Comparison of ENCODE assay signal across 8 cellular contexts in genomic region chr1:23745515-23745914, GRCh38. TPM values are rescaled to one million over a fixed set of nuclear protein-coding genes. Genes with fewer than 3 reads are reported as not detected.
A peak's percentile ranks its signal among the peaks of the same experiment; 100 is the strongest.
DNase-seq lines count a peak whose midpoint lies in the region; ATAC-seq and TF ChIP-seq lines count a peak whose summit lies in the region.

No MANE protein-coding gene starts in this region.

- no peak overlapping the region for H3K4me3 ChIP-seq in left ventricle myocardium inferior
- peak overlapping the region in 1 of 10 donors; percentile 87 for H3K4me3 ChIP-seq in heart right ventricle
- no peak overlapping the region for H3K4me3 ChIP-seq in body of pancreas
- H3K4me3 ChIP-seq in naive thymus-derived CD4-positive, alpha-beta T cell (ENCODE audit: low read length) = no peak overlapping the region
- H3K4me3 ChIP-seq in sigmoid colon = no peak overlapping the region

- POLR2A ChIA-PET in naive thymus-derived CD4-positive, alpha-beta T cell (lab: Charles Lee) = interaction anchor here (0.7 to 4.5 kb wide), 4 partner anchors 12 to 162 kb away, joined by 3 to 30 read pairs (median 3); partner anchors contain the start of gene RPL11

- no peaks in the 10 kb centered on the region for H3K9me3 Mint-ChIP-seq in naive thymus-derived CD4-positive, alpha-beta T cell

- peak overlapping the region; percentile 33 to 93 (median 90) for H3K4me3 Mint-ChIP-seq in naive thymus-derived CD4-positive, alpha-beta T cell

- DNase-seq in left ventricle myocardium inferior (no peak), heart right ventricle (no peak), NCI-H2171 (lab: John Stamatoyannopoulos, UW) (peak; percentile 19), body of pancreas (peak; percentile 69 to 83 (median 76)), sigmoid colon (no peak), Ammon's horn (ENCODE audit: low spot score) (no peak)
- DNase-seq in naive thymus-derived CD4-positive, alpha-beta T cell = peak in 4 of 9 donors; percentile 5 to 30 (median 16)

- CTCF ChIA-PET in naive thymus-derived CD4-positive, alpha-beta T cell (lab: Charles Lee) = interaction anchor here (0.9 to 1.1 kb wide), 2 partner anchors 25 to 35 kb away, joined by 3 read pairs; no protein-coding TSS in a partner anchor

- H3K36me3 ChIP-seq in left ventricle myocardium inferior (peaks cover 14% of the 10 kb centered on the region), heart right ventricle (peaks cover 0 to 41% (median 9%) of the 10 kb centered on the region in 9 donors), body of pancreas (replicated peaks in 1 of 2; ENCODE audit: insufficient read depth in 1 of 2, low read depth in 2 of 2) (peaks cover 0 to 3% of the 10 kb centered on the region in 2 donors), sigmoid colon (peaks cover 0 to 8% (median 3%) of the 10 kb centered on the region in 4 donors)
- peaks cover 0 to 19% (median 7%) of the 10 kb centered on the region in 3 experiments for H3K36me3 ChIP-seq in naive thymus-derived CD4-positive, alpha-beta T cell (ENCODE audit: control insufficient read depth in 2 of 3, insufficient read depth in 3 of 3, low read length in 3 of 3)

- H3K4me1 Mint-ChIP-seq in naive thymus-derived CD4-positive, alpha-beta T cell = peaks cover 41 to 62% (median 58%) of the 10 kb centered on the region in 7 donors

- no peaks in the 10 kb centered on the region for H3K27me3 ChIP-seq in left ventricle myocardium inferior (ENCODE audit: low read depth)
- H3K27me3 ChIP-seq in heart right ventricle = no peaks in the 10 kb centered on the region
- H3K27me3 ChIP-seq in body of pancreas = no peaks in the 10 kb centered on the region
- H3K27me3 ChIP-seq in naive thymus-derived CD4-positive, alpha-beta T cell (ENCODE audit: control insufficient read depth in 2 of 2, insufficient read depth in 2 of 2, low read length in 2 of 2) = no peaks in the 10 kb centered on the region
- no peaks in the 10 kb centered on the region for H3K27me3 ChIP-seq in sigmoid colon

- no peaks in the 10 kb centered on the region for H3K9me3 ChIP-seq in left ventricle myocardium inferior (replicated peaks)
- no peaks in the 10 kb centered on the region for H3K9me3 ChIP-seq in heart right ventricle
- H3K9me3 ChIP-seq in body of pancreas = no peaks in the 10 kb centered on the region
- H3K9me3 ChIP-seq in naive thymus-derived CD4-positive, alpha-beta T cell (ENCODE audit: control insufficient read depth in 2 of 3, low read length in 3 of 3) = no peaks in the 10 kb centered on the region
- no peaks in the 10 kb centered on the region for H3K9me3 ChIP-seq in sigmoid colon

- intact Hi-C loops in left ventricle myocardium inferior (cut with micrococcal nuclease) (no loop called here), heart right ventricle (cut with DNase I) (loop anchor here in 4 of 10 donors (10.0 kb wide), 2 partner anchors 51 to 191 kb away; partner anchors contain the start of genes ID3 (in 2 of the 4) and RPL11 (in 2 of the 4)), body of pancreas (cut with DNase I) (no loop called here), sigmoid colon (cut with DNase I) (no loop called here)
- intact Hi-C loops in naive thymus-derived CD4-positive, alpha-beta T cell (cut with micrococcal nuclease) = loop anchor here (2.0 to 10.0 kb wide), 2 partner anchors 191 kb away; partner anchors contain the start of gene ID3 (in 1 of the 2)

- peak overlapping the region in 8 of 9 donors; percentile 4 to 91 (median 68) for H3K27ac Mint-ChIP-seq in naive thymus-derived CD4-positive, alpha-beta T cell

- TF ChIP-seq CTCF in left ventricle myocardium inferior (IDR thresholded peaks at IDR 0.05; ENCODE audit: borderline replicate concordance) (peak; percentile 34), heart right ventricle (IDR thresholded peaks at IDR 0.05) (peak in 4 of 9 donors; percentile 15 to 33 (median 26)), body of pancreas (IDR thresholded peaks at IDR 0.05) (peak in 6 of 7 experiments; percentile 32 to 79 (median 70)), sigmoid colon (IDR thresholded peaks at IDR 0.05) (peak in 2 of 4 experiments; percentile 11 to 19)

- TF ChIP-seq POLR2A in body of pancreas (IDR thresholded peaks at IDR 0.05) = no peak
- no peak for TF ChIP-seq POLR2A in sigmoid colon (IDR thresholded peaks at IDR 0.05)

- no peak overlapping the region for H3K27ac ChIP-seq in left ventricle myocardium inferior (replicated peaks)
- H3K27ac ChIP-seq in heart right ventricle = no peak overlapping the region
- H3K27ac ChIP-seq in body of pancreas = peak overlapping the region in 3 of 4 donors; percentile 75 to 92 (median 91)
- H3K27ac ChIP-seq in naive thymus-derived CD4-positive, alpha-beta T cell (ENCODE audit: low read depth, low read length) = no peak overlapping the region
- H3K27ac ChIP-seq in sigmoid colon = no peak overlapping the region

- H3K4me1 ChIP-seq in left ventricle myocardium inferior = peaks cover 69% of the 10 kb centered on the region
- peaks cover 8 to 53% (median 44%) of the 10 kb centered on the region in 9 donors for H3K4me1 ChIP-seq in heart right ventricle
- peaks cover 50% of the 10 kb centered on the region for H3K4me1 ChIP-seq in body of pancreas
- H3K4me1 ChIP-seq in naive thymus-derived CD4-positive, alpha-beta T cell (ENCODE audit: control insufficient read depth in 2 of 2, insufficient read depth in 2 of 2, low read length in 2 of 2) = peaks cover 22 to 39% of the 10 kb centered on the region in 2 donors
- H3K4me1 ChIP-seq in sigmoid colon = peaks cover 0 to 39% (median 24%) of the 10 kb centered on the region in 4 donors

- 40 to 53% methylated on average over 1 of the region's 1 CpG for WGBS in heart right ventricle, 2 donors
- WGBS in body of pancreas, 2 donors = 30 to 38% methylated on average over 1 of the region's 1 CpG
- 12 to 50% methylated on average over 1 of the region's 1 CpG for WGBS in sigmoid colon, 2 donors

- H3K36me3 Mint-ChIP-seq in naive thymus-derived CD4-positive, alpha-beta T cell = peaks cover 0 to 9% (median 6%) of the 10 kb centered on the region in 5 donors

- TF ChIP-seq EP300 in sigmoid colon (IDR thresholded peaks at IDR 0.05) = no peak

- ATAC-seq in heart right ventricle (no peak), body of pancreas (peak; percentile 60), GM18502 (IDR thresholded peaks at IDR 0.05; ENCODE audit: poor library complexity, unreplicated experiment) (no peak)
- ATAC-seq in naive thymus-derived CD4-positive, alpha-beta T cell = no peak

- H3K27me3 Mint-ChIP-seq in naive thymus-derived CD4-positive, alpha-beta T cell = no peaks in the 10 kb centered on the region

RNA-seq across cellular contexts. Expression of gene ELOA, which starts 2.2 kb away (rescaled TPM):
- total RNA-seq in left ventricle myocardium inferior (29.1 TPM), heart right ventricle (10 to 100 TPM; 28.3 to 39.0 (median 34.3) TPM), body of pancreas (10 to 100 TPM; 22.6 to 28.0 TPM), sigmoid colon (10 to 100 TPM; 25.7 to 29.9 (median 26.7) TPM)
- polyA plus RNA-seq in heart right ventricle (10 to 100 TPM; 11.2 to 14.9 TPM), sigmoid colon (10 to 100 TPM; 12.3 to 18.3 (median 15.0) TPM)
- 10 to 100 TPM; 28.0 to 36.1 (median 30.4) TPM for total RNA-seq in naive thymus-derived CD4-positive, alpha-beta T cell
- polyA plus RNA-seq in naive thymus-derived CD4-positive, alpha-beta T cell = 10 to 100 TPM; 20.3 to 30.8 TPM

RNA-seq across cellular contexts. Expression of gene PITHD1, which starts 32.7 kb away (rescaled TPM):
- total RNA-seq in left ventricle myocardium inferior = 40.3 TPM
- total RNA-seq in heart right ventricle = 10 to 100 TPM; 37.6 to 52.8 (median 43.3) TPM
- polyA plus RNA-seq in heart right ventricle = 10 to 100 TPM; 25.3 to 71.7 TPM
- 10 to 100 TPM; 31.9 to 32.3 TPM for total RNA-seq in body of pancreas
- total RNA-seq in naive thymus-derived CD4-positive, alpha-beta T cell = 10 to 100 TPM; 57.6 to 81.9 (median 76.0) TPM
- 10 to 100 TPM; 82.2 to 88.9 TPM for polyA plus RNA-seq in naive thymus-derived CD4-positive, alpha-beta T cell
- total RNA-seq in sigmoid colon = 10 to 100 TPM; 47.9 to 78.7 (median 50.9) TPM
- polyA plus RNA-seq in sigmoid colon = 10 to 100 TPM; 41.2 to 47.2 (median 42.0) TPM

RNA-seq across cellular contexts. Expression of gene LYPLA2, which starts 45.4 kb away (rescaled TPM):
- total RNA-seq in left ventricle myocardium inferior = 26.2 TPM
- 10 to 100 TPM; 22.0 to 31.9 (median 27.0) TPM for total RNA-seq in heart right ventricle
- polyA plus RNA-seq in heart right ventricle = 10 to 100 TPM; 25.8 to 54.5 TPM
- total RNA-seq in body of pancreas = 10 to 100 TPM; 20.4 to 28.5 TPM
- 10 to 100 TPM; 40.7 to 83.8 (median 48.2) TPM for total RNA-seq in naive thymus-derived CD4-positive, alpha-beta T cell
- polyA plus RNA-seq in naive thymus-derived CD4-positive, alpha-beta T cell = 100 to 1,000 TPM in 1 of 2 donors, 10 to 100 TPM in 1; 83.9 to 124 TPM
- 10 to 100 TPM; 20.2 to 24.4 (median 23.3) TPM for total RNA-seq in sigmoid colon
- 100 to 1,000 TPM in 2 of 3 donors, 10 to 100 TPM in 1; 99.6 to 121 (median 120) TPM for polyA plus RNA-seq in sigmoid colon

RNA-seq across cellular contexts. Expression of gene RPL11, which starts 53.9 kb away (rescaled TPM):
- 684 TPM for total RNA-seq in left ventricle myocardium inferior
- 100 to 1,000 TPM; 577 to 756 (median 612) TPM for total RNA-seq in heart right ventricle
- polyA plus RNA-seq in heart right ventricle = 1,000 to 10,000 TPM; 1,463 to 2,166 TPM
- total RNA-seq in body of pancreas = 100 to 1,000 TPM; 553 to 720 TPM
- 1,000 to 10,000 TPM; 1,206 to 2,420 (median 2,172) TPM for total RNA-seq in naive thymus-derived CD4-positive, alpha-beta T cell
- 1,000 to 10,000 TPM; 1,567 to 2,009 TPM for polyA plus RNA-seq in naive thymus-derived CD4-positive, alpha-beta T cell
- total RNA-seq in sigmoid colon = 1,000 to 10,000 TPM in 2 of 4 donors, 100 to 1,000 TPM in 2; 735 to 1,309 (median 1,008) TPM
- 1,000 to 10,000 TPM; 2,325 to 3,932 (median 2,641) TPM for polyA plus RNA-seq in sigmoid colon

RNA-seq across cellular contexts. Expression of gene GALE, which starts 55.0 kb away (rescaled TPM):
- total RNA-seq in left ventricle myocardium inferior (6.3 TPM), heart right ventricle (10 to 100 TPM in 2 of 10 donors, 1 to 10 TPM in 8; 5.3 to 14.1 (median 7.9) TPM), body of pancreas (10 to 100 TPM; 29.3 to 32.7 TPM), sigmoid colon (10 to 100 TPM in 1 of 4 donors, 1 to 10 TPM in 3; 7.8 to 11.5 (median 9.5) TPM)
- polyA plus RNA-seq in heart right ventricle (10 to 100 TPM; 14.9 to 22.2 TPM), sigmoid colon (100 to 1,000 TPM; 131 to 208 (median 207) TPM)
- 10 to 100 TPM in 4 of 5 experiments, 1 to 10 TPM in 1; 8.1 to 21.4 (median 12.7) TPM for total RNA-seq in naive thymus-derived CD4-positive, alpha-beta T cell
- 10 to 100 TPM in 1 of 2 donors, 1 to 10 TPM in 1; 8.5 to 11.5 TPM for polyA plus RNA-seq in naive thymus-derived CD4-positive, alpha-beta T cell

Comparison
In these comparisons a context has a peak if more than half of its experiments do, and no peak if none do; other contexts are left out.
1. DNase-seq: peak in NCI-H2171 (single experiment) and body of pancreas (4 of 4); none in left ventricle myocardium inferior (single experiment), heart right ventricle (0 of 2), sigmoid colon (single experiment) and Ammon's horn (single experiment).
2. H3K27ac ChIP-seq: peak in body of pancreas (3 of 4); none in left ventricle myocardium inferior (single experiment), heart right ventricle (0 of 10), naive thymus-derived CD4-positive, alpha-beta T cell (single experiment) and sigmoid colon (0 of 4).
3. intact Hi-C loops: an anchor here in naive thymus-derived CD4-positive, alpha-beta T cell (2.0 to 10.0 kb wide); none called in left ventricle myocardium inferior, body of pancreas and sigmoid colon.